ENCODE assay signal across 13 cellular contexts in genomic region chr5:133562554-133562953, GRCh38.
A peak's percentile ranks its signal among the peaks of the same experiment; 100 is the strongest.
DNase-seq lines count a peak whose midpoint lies in the region; ATAC-seq and TF ChIP-seq lines count a peak whose summit lies in the region.
"Had no signal": no experiment of that assay in that cellular context is flagged by ENCODE, and none has a peak within 500 bp of the region (broad histone marks: within the 10 kb centered on the region; RNA-seq: fewer than 3 reads in every experiment).

No MANE protein-coding gene starts in this region.

- no peak; the same call in 2 of the 3 replicates for ATAC-seq in SK-N-SH treated with all-trans-retinoic acid at 6 μM for 48 hours
- ATAC-seq: CD8-positive, alpha-beta T cell had no signal

- DNase-seq in NCI-H2227 (lab: John Stamatoyannopoulos, UW; ENCODE audit: unreplicated experiment) (peak; percentile 12), NCI-H2227 treated with DMSO at 0.1 percent for 48 hours (lab: John Stamatoyannopoulos, UW) (no peak), retina (peak; percentile 54), NCI-H510A treated with DMSO at 0.1 percent for 48 hours (lab: John Stamatoyannopoulos, UW) (no peak)
- no peak for DNase-seq in stimulated activated CD4-positive, alpha-beta T cell treated with anti-CD3 and anti-CD28 coated beads, Interleukin-1b, Interleukin-23, amount 100 ng/mL, for 48 hours
- DNase-seq: Caco-2; CD4-positive, CD25-positive, alpha-beta regulatory T cell; CD8-positive, alpha-beta T cell; DMS153; DND-41; GOT3; HFFc6 had no signal

TF ChIP-seq in SK-N-SH treated with all-trans-retinoic acid at 6 μM for 48 hours, 23 proteins besides CTCF, POLR2A, EP300 and RAD21:
- no peak for TF ChIP-seq ZNF565 (CRISPR knock-in tag; conservative IDR thresholded peaks at IDR 0.05; ENCODE audit: low read depth)
- TF ChIP-seq CSDC2 (CRISPR knock-in tag; IDR thresholded peaks at IDR 0.05) = no peak
- peak; percentile 63; the same call in 1 of the 2 replicates for TF ChIP-seq TCF4 (CRISPR knock-in tag; IDR thresholded peaks at IDR 0.05; ENCODE audit: borderline replicate concordance)
TF ChIP-seq in SK-N-SH treated with all-trans-retinoic acid at 6 μM for 48 hours: peak in this region for 1.

Comparison
In these comparisons a context has a peak if more than half of its experiments do, and no peak if none do; other contexts are left out.
1. DNase-seq: peak in NCI-H2227 (single experiment) and retina (single experiment); none in NCI-H2227 treated with DMSO at 0.1 percent for 48 hours (single experiment), NCI-H510A treated with DMSO at 0.1 percent for 48 hours (single experiment) and stimulated activated CD4-positive, alpha-beta T cell treated with anti-CD3 and anti-CD28 coated beads, Interleukin-1b, Interleukin-23, amount 100 ng/mL, for 48 hours (single experiment).